In the genomic region with DNA sequence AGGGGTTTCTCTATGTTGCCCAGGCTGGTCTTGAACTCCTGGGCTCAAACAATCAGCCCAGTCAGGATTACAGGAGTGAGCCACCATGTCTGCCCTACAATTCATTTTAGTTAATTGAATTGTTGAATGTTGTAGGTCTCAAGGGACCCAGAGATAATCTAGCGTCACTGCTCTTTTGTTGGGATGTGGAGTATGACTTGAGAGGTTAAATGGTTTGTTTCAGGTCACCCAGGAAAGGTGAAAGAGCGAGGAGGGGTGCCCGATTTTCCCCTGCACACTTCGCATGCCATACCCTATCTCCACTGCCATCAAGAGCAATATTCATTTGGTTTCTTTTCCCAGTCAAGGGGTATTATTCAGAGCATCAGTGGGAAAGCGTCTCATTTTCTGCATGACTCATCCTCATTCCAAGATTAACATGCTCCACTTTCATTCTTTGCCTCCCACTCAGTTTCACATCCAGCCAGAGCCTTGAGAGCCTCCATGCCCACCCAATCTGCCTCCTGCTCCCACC, we compare ENCODE assay signal across 1 cellular context.
TF ChIP-seq lines count a peak whose summit lies in the region.

No MANE protein-coding gene starts in this region.

TF ChIP-seq in HEK293, 187 proteins besides CTCF, POLR2A, EP300 and RAD21 (continued from another document and continues in another):
- TF ChIP-seq TRIM28 (IDR thresholded peaks at IDR 0.05; ENCODE audit: borderline replicate concordance, low read length) (peak; percentile 45; the same call in 1 of the 2 replicates), ZIC2 (tag by site-specific recombination; IDR thresholded peaks at IDR 0.05) (no peak), ZNF37A (tag by site-specific recombination; IDR thresholded peaks at IDR 0.05) (no peak), BCL11A (tag by site-specific recombination; IDR thresholded peaks at IDR 0.05; ENCODE audit: low read depth) (peak; percentile 59), ZNF624 (tag by site-specific recombination; IDR thresholded peaks at IDR 0.05) (no peak), ZNF548 (tag by site-specific recombination; IDR thresholded peaks at IDR 0.05) (no peak), ZSCAN30 (tag by site-specific recombination; IDR thresholded peaks at IDR 0.05) (no peak), ZNF514 (tag by site-specific recombination; IDR thresholded peaks at IDR 0.05) (no peak), ZNF549 (tag by site-specific recombination; IDR thresholded peaks at IDR 0.05) (no peak), ZNF677 (tag by site-specific recombination; IDR thresholded peaks at IDR 0.05) (no peak), ZNF211 (tag by site-specific recombination; IDR thresholded peaks at IDR 0.05; ENCODE audit: low read depth) (no peak), ZNF24 (tag by site-specific recombination; IDR thresholded peaks at IDR 0.05) (peak; percentile 84), ZNF843 (tag by site-specific recombination; IDR thresholded peaks at IDR 0.05) (peak; percentile 87), SP7 (tag by site-specific recombination; IDR thresholded peaks at IDR 0.05) (peak; percentile 98), ZNF174 (tag by site-specific recombination; IDR thresholded peaks at IDR 0.05) (no peak), GLIS1 (tag by site-specific recombination; IDR thresholded peaks at IDR 0.05) (peak; percentile 64), ZNF239 (tag by site-specific recombination; IDR thresholded peaks at IDR 0.05) (no peak), ZNF48 (tag by site-specific recombination; IDR thresholded peaks at IDR 0.05) (no peak), KLF10 (tag by site-specific recombination; IDR thresholded peaks at IDR 0.05) (0 out of 2 replicates have a peak, but pooled peaks have one; percentile 51), ZNF707 (tag by site-specific recombination; IDR thresholded peaks at IDR 0.05) (no peak), ZNF701 (tag by site-specific recombination; IDR thresholded peaks at IDR 0.05) (no peak), GLI2 (tag by site-specific recombination; IDR thresholded peaks at IDR 0.05; ENCODE audit: borderline replicate concordance, low read depth) (peak; percentile 32; the same call in 1 of the 2 replicates), ZNF558 (tag by site-specific recombination; IDR thresholded peaks at IDR 0.05) (peak; percentile 55; the same call in 1 of the 2 replicates), KLF16 (tag by site-specific recombination; IDR thresholded peaks at IDR 0.05) (no peak), ZEB2 (tag by site-specific recombination; IDR thresholded peaks at IDR 0.05) (peak; percentile 88)
- TF ChIP-seq, protein P1, sequence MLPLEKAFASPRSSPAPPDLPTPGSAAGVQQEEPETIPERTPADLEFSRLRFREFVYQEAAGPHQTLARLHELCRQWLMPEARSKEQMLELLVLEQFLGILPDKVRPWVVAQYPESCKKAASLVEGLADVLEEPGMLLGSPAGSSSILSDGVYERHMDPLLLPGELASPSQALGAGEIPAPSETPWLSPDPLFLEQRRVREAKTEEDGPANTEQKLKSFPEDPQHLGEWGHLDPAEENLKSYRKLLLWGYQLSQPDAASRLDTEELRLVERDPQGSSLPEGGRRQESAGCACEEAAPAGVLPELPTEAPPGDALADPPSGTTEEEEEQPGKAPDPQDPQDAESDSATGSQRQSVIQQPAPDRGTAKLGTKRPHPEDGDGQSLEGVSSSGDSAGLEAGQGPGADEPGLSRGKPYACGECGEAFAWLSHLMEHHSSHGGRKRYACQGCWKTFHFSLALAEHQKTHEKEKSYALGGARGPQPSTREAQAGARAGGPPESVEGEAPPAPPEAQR (tag by site-specific recombination; IDR thresholded peaks at IDR 0.05) = no peak
- TF ChIP-seq, protein P2, sequence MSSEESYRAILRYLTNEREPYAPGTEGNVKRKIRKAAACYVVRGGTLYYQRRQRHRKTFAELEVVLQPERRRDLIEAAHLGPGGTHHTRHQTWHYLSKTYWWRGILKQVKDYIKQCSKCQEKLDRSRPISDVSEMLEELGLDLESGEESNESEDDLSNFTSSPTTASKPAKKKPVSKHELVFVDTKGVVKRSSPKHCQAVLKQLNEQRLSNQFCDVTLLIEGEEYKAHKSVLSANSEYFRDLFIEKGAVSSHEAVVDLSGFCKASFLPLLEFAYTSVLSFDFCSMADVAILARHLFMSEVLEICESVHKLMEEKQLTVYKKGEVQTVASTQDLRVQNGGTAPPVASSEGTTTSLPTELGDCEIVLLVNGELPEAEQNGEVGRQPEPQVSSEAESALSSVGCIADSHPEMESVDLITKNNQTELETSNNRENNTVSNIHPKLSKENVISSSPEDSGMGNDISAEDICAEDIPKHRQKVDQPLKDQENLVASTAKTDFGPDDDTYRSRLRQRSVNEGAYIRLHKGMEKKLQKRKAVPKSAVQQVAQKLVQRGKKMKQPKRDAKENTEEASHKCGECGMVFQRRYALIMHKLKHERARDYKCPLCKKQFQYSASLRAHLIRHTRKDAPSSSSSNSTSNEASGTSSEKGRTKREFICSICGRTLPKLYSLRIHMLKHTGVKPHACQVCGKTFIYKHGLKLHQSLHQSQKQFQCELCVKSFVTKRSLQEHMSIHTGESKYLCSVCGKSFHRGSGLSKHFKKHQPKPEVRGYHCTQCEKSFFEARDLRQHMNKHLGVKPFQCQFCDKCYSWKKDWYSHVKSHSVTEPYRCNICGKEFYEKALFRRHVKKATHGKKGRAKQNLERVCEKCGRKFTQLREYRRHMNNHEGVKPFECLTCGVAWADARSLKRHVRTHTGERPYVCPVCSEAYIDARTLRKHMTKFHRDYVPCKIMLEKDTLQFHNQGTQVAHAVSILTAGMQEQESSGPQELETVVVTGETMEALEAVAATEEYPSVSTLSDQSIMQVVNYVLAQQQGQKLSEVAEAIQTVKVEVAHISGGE (tag by site-specific recombination; conservative IDR thresholded peaks at IDR 0.05; ENCODE audit: low read depth) = no peak
- TF ChIP-seq, protein P3, sequence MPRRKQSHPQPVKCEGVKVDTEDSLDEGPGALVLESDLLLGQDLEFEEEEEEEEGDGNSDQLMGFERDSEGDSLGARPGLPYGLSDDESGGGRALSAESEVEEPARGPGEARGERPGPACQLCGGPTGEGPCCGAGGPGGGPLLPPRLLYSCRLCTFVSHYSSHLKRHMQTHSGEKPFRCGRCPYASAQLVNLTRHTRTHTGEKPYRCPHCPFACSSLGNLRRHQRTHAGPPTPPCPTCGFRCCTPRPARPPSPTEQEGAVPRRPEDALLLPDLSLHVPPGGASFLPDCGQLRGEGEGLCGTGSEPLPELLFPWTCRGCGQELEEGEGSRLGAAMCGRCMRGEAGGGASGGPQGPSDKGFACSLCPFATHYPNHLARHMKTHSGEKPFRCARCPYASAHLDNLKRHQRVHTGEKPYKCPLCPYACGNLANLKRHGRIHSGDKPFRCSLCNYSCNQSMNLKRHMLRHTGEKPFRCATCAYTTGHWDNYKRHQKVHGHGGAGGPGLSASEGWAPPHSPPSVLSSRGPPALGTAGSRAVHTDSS (tag by site-specific recombination; IDR thresholded peaks at IDR 0.05) = no peak
- TF ChIP-seq, protein P4, sequence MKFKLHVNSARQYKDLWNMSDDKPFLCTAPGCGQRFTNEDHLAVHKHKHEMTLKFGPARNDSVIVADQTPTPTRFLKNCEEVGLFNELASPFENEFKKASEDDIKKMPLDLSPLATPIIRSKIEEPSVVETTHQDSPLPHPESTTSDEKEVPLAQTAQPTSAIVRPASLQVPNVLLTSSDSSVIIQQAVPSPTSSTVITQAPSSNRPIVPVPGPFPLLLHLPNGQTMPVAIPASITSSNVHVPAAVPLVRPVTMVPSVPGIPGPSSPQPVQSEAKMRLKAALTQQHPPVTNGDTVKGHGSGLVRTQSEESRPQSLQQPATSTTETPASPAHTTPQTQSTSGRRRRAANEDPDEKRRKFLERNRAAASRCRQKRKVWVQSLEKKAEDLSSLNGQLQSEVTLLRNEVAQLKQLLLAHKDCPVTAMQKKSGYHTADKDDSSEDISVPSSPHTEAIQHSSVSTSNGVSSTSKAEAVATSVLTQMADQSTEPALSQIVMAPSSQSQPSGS (tag by site-specific recombination; IDR thresholded peaks at IDR 0.05; ENCODE audit: low read depth) = 0 out of 2 replicates have a peak, but pooled peaks have one; percentile 2
- TF ChIP-seq, protein P5, sequence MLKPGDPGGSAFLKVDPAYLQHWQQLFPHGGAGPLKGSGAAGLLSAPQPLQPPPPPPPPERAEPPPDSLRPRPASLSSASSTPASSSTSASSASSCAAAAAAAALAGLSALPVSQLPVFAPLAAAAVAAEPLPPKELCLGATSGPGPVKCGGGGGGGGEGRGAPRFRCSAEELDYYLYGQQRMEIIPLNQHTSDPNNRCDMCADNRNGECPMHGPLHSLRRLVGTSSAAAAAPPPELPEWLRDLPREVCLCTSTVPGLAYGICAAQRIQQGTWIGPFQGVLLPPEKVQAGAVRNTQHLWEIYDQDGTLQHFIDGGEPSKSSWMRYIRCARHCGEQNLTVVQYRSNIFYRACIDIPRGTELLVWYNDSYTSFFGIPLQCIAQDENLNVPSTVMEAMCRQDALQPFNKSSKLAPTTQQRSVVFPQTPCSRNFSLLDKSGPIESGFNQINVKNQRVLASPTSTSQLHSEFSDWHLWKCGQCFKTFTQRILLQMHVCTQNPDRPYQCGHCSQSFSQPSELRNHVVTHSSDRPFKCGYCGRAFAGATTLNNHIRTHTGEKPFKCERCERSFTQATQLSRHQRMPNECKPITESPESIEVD (tag by site-specific recombination; IDR thresholded peaks at IDR 0.05) = peak; percentile 61
- TF ChIP-seq, protein P6, sequence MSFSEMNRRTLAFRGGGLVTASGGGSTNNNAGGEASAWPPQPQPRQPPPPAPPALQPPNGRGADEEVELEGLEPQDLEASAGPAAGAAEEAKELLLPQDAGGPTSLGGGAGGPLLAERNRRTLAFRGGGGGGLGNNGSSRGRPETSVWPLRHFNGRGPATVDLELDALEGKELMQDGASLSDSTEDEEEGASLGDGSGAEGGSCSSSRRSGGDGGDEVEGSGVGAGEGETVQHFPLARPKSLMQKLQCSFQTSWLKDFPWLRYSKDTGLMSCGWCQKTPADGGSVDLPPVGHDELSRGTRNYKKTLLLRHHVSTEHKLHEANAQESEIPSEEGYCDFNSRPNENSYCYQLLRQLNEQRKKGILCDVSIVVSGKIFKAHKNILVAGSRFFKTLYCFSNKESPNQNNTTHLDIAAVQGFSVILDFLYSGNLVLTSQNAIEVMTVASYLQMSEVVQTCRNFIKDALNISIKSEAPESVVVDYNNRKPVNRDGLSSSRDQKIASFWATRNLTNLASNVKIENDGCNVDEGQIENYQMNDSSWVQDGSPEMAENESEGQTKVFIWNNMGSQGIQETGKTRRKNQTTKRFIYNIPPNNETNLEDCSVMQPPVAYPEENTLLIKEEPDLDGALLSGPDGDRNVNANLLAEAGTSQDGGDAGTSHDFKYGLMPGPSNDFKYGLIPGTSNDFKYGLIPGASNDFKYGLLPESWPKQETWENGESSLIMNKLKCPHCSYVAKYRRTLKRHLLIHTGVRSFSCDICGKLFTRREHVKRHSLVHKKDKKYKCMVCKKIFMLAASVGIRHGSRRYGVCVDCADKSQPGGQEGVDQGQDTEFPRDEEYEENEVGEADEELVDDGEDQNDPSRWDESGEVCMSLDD (tag by site-specific recombination; IDR thresholded peaks at IDR 0.05) = no peak
- TF ChIP-seq, protein P7, sequence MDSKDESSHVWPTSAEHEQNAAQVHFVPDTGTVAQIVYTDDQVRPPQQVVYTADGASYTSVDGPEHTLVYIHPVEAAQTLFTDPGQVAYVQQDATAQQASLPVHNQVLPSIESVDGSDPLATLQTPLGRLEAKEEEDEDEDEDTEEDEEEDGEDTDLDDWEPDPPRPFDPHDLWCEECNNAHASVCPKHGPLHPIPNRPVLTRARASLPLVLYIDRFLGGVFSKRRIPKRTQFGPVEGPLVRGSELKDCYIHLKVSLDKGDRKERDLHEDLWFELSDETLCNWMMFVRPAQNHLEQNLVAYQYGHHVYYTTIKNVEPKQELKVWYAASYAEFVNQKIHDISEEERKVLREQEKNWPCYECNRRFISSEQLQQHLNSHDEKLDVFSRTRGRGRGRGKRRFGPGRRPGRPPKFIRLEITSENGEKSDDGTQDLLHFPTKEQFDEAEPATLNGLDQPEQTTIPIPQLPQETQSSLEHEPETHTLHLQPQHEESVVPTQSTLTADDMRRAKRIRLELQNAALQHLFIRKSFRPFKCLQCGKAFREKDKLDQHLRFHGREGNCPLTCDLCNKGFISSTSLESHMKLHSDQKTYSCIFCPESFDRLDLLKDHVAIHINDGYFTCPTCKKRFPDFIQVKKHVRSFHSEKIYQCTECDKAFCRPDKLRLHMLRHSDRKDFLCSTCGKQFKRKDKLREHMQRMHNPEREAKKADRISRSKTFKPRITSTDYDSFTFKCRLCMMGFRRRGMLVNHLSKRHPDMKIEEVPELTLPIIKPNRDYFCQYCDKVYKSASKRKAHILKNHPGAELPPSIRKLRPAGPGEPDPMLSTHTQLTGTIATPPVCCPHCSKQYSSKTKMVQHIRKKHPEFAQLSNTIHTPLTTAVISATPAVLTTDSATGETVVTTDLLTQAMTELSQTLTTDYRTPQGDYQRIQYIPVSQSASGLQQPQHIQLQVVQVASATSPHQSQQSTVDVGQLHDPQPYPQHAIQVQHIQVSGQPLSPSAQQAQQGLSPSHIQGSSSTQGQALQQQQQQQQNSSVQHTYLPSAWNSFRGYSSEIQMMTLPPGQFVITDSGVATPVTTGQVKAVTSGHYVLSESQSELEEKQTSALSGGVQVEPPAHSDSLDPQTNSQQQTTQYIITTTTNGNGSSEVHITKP (tag by site-specific recombination; IDR thresholded peaks at IDR 0.05) = peak; percentile 89
- TF ChIP-seq, protein P8, sequence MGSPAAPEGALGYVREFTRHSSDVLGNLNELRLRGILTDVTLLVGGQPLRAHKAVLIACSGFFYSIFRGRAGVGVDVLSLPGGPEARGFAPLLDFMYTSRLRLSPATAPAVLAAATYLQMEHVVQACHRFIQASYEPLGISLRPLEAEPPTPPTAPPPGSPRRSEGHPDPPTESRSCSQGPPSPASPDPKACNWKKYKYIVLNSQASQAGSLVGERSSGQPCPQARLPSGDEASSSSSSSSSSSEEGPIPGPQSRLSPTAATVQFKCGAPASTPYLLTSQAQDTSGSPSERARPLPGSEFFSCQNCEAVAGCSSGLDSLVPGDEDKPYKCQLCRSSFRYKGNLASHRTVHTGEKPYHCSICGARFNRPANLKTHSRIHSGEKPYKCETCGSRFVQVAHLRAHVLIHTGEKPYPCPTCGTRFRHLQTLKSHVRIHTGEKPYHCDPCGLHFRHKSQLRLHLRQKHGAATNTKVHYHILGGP (tag by site-specific recombination; IDR thresholded peaks at IDR 0.05) = no peak
- TF ChIP-seq, protein P9, sequence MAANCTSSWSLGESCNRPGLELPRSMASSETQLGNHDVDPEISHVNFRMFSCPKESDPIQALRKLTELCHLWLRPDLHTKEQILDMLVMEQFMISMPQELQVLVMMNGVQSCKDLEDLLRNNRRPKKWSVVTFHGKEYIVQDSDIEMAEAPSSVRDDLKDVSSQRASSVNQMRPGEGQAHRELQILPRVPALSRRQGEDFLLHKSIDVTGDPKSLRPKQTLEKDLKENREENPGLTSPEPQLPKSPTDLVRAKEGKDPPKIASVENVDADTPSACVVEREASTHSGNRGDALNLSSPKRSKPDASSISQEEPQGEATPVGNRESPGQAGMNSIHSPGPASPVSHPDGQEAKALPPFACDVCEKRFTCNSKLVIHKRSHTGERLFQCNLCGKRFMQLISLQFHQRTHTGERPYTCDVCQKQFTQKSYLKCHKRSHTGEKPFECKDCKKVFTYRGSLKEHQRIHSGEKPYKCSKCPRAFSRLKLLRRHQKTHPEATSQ (tag by site-specific recombination; IDR thresholded peaks at IDR 0.05) = no peak
- TF ChIP-seq, protein P10, sequence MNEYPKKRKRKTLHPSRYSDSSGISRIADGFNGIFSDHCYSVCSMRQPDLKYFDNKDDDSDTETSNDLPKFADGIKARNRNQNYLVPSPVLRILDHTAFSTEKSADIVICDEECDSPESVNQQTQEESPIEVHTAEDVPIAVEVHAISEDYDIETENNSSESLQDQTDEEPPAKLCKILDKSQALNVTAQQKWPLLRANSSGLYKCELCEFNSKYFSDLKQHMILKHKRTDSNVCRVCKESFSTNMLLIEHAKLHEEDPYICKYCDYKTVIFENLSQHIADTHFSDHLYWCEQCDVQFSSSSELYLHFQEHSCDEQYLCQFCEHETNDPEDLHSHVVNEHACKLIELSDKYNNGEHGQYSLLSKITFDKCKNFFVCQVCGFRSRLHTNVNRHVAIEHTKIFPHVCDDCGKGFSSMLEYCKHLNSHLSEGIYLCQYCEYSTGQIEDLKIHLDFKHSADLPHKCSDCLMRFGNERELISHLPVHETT (tag by site-specific recombination; IDR thresholded peaks at IDR 0.05) = peak; percentile 53; the same call in 1 of the 2 replicates
